In genomic region chr1:154502066-154502741, GRCh38 we compare ENCODE assay signal across 8 cellular contexts. TPM values are rescaled to one million over a fixed set of nuclear protein-coding genes. Genes with fewer than 3 reads are reported as not detected.
A peak's percentile ranks its signal among the peaks of the same experiment; 100 is the strongest.
DNase-seq lines count a peak whose midpoint lies in the region; ATAC-seq, FAIRE-seq and TF ChIP-seq lines count a peak whose summit lies in the region.

Gene SHE (minus strand): TSS chr1:154502412. CDS start chr1:154502026, 386 bp downstream.
Gene TDRD10 (plus strand): TSS chr1:154502219. CDS start chr1:154506904, 4,685 bp downstream.

- peak within 1 kb of the TSS; percentile 89 for H3K9ac ChIP-seq in endothelial cell of umbilical vein (replicated peaks; ENCODE audit: extremely low read depth, insufficient read depth, low read length)

- peak; percentile 61 for TF ChIP-seq POLR2A in endothelial cell of umbilical vein (IDR thresholded peaks at IDR 0.05; ENCODE audit: low read depth, low read length)

- peak within 1 kb of the TSS; percentile 73 to 99 (median 88) for H3K4me3 ChIP-seq in endothelial cell of umbilical vein (replicated peaks in 1 of 3; ENCODE audit: insufficient read depth in 1 of 3, low read depth in 1 of 3, low read length in 3 of 3)

- H3K9me3 Mint-ChIP-seq in naive B cell: peaks cover 0 to 16% (median 6%) of the 10 kb centered on the region in 7 donors

- FAIRE-seq in endothelial cell of umbilical vein (lab: Jason Lieb, UNC): no peak

- no peaks in the 10 kb centered on the region for H4K20me1 ChIP-seq in endothelial cell of umbilical vein (replicated peaks; ENCODE audit: control insufficient read depth, extremely low read depth, insufficient read depth, low read length)

- peak within 1 kb of the TSS in 2 of 6 donors; percentile 30 to 62 for H3K27ac Mint-ChIP-seq in naive B cell

- peaks cover 34% of the 10 kb centered on the region for H3K79me2 ChIP-seq in endothelial cell of umbilical vein (ENCODE audit: control insufficient read depth, insufficient read depth, low read length)

- H3K4me1 Mint-ChIP-seq in naive B cell: peaks cover 6 to 16% (median 9%) of the 10 kb centered on the region in 3 donors

- no peaks in the 10 kb centered on the region for H3K9me3 ChIP-seq in endothelial cell of umbilical vein (replicated peaks; ENCODE audit: control insufficient read depth, insufficient read depth, low read length)

- POLR2A ChIA-PET in endothelial cell of umbilical vein (lab: Charles Lee): interaction anchor here (0.5 to 2.9 kb wide), 2 partner anchors 17 to 1437 kb away, joined by 4 to 12 read pairs; no protein-coding TSS in a partner anchor

- peak; percentile 5 for DNase-seq in stimulated activated CD4-positive, alpha-beta T cell treated with anti-CD3 and anti-CD28 coated beads, Interleukin-12 subunit alpha, Interleukin-12 subunit beta, amount 100 ng/mL, for 4 hours
- no peak for DNase-seq in stimulated activated CD4-positive, alpha-beta T cell treated with anti-CD3 and anti-CD28 coated beads, Interleukin-1b, Interleukin-23, amount 100 ng/mL, for 48 hours
- DNase-seq in endothelial cell of umbilical vein (ENCODE audit: low read depth, low spot score) (peak; percentile 63), naive B cell (peak; percentile 18), Kasumi-1 (lab: John Stamatoyannopoulos, UW) (no peak), OCI-M2 (lab: John Stamatoyannopoulos, UW; ENCODE audit: unreplicated experiment) (no peak), GM19238 (ENCODE audit: insufficient read length, low spot score) (no peak)

- H3K27ac ChIP-seq in endothelial cell of umbilical vein (ENCODE audit: insufficient read depth, low read depth, low read length): peak within 1 kb of the TSS; percentile 74

- TF ChIP-seq CTCF in endothelial cell of umbilical vein (IDR thresholded peaks at IDR 0.05; ENCODE audit: extremely low read depth in 1 of 2, insufficient read depth in 1 of 2, low read depth in 1 of 2, low read length in 2 of 2): no peak

- dilution Hi-C loops in endothelial cell of umbilical vein (cut with MboI; ENCODE audit: extremely low pct_ligation_motif_present, low sequenced_read_pairs): no loop called here

- peaks cover 0 to 9% of the 10 kb centered on the region in 2 donors for H3K36me3 Mint-ChIP-seq in naive B cell

- ATAC-seq in naive B cell (ENCODE audit: low read depth in 2 of 2): peak; percentile 62 to 67
- no peak for ATAC-seq in GM18907 (IDR thresholded peaks at IDR 0.05; ENCODE audit: unreplicated experiment)

- H3K9me1 ChIP-seq in endothelial cell of umbilical vein (replicated peaks; ENCODE audit: control insufficient read depth, extremely low read depth, insufficient read depth, low read length): no peaks in the 10 kb centered on the region

- no TSS peak for BruUV-seq in endothelial cell of umbilical vein (replicated peaks; lab: Mats Ljungman, UMichigan)

- no peaks in the 10 kb centered on the region for H3K27me3 ChIP-seq in endothelial cell of umbilical vein (ENCODE audit: control insufficient read depth in 2 of 2, insufficient read depth in 2 of 2, low read length in 2 of 2)

- peak within 1 kb of the TSS; percentile 91 for H2AFZ ChIP-seq in endothelial cell of umbilical vein (ENCODE audit: low read depth, low read length)

- intact Hi-C loops in endothelial cell of umbilical vein (cut with micrococcal nuclease): no loop called here

- peak within 1 kb of the TSS; percentile 95 for H3K4me2 ChIP-seq in endothelial cell of umbilical vein (ENCODE audit: insufficient read depth, low read length)

- CTCF ChIA-PET in endothelial cell of umbilical vein (lab: Charles Lee): interaction anchor here (1.0 to 4.6 kb wide), 4 partner anchors 17 to 44 kb away, joined by 3 to 40 read pairs (median 8); no protein-coding TSS in a partner anchor

- no peaks in the 10 kb centered on the region for H3K36me3 ChIP-seq in endothelial cell of umbilical vein (ENCODE audit: control insufficient read depth in 2 of 2, extremely low read depth in 1 of 2, insufficient read depth in 2 of 2, low read length in 2 of 2)

- H3K4me1 ChIP-seq in endothelial cell of umbilical vein (ENCODE audit: control insufficient read depth, extremely low read depth, insufficient read depth, low read length): peaks cover 27% of the 10 kb centered on the region

- peaks cover 29 to 59% (median 43%) of the 10 kb centered on the region in 3 donors for H3K27me3 Mint-ChIP-seq in naive B cell

- H3K4me3 Mint-ChIP-seq in naive B cell: peak within 1 kb of the TSS; percentile 7 to 87 (median 78)

TF ChIP-seq in endothelial cell of umbilical vein, 7 proteins besides CTCF, POLR2A, EP300 and RAD21:
- TF ChIP-seq POLR2AphosphoS5 (IDR thresholded peaks at IDR 0.05; ENCODE audit: insufficient read depth, low read depth, low read length) (peak; percentile 63), JUN (IDR thresholded peaks at IDR 0.05; ENCODE audit: borderline replicate concordance, insufficient read depth, insufficient read length, low read depth) (no peak), GATA2 (IDR thresholded peaks at IDR 0.05; ENCODE audit: insufficient read depth, insufficient read length, low read depth, low read length) (no peak)

RNA-seq across cellular contexts. Expression of gene SHE, which starts in this region (rescaled TPM):
- 43.4 and 52.7 TPM in 2 replicates for total RNA-seq in endothelial cell of umbilical vein
- polyA plus RNA-seq in endothelial cell of umbilical vein (30.1 and 30.4 TPM in 2 replicates), naive B cell (ENCODE audit: low read depth in 6 of 6) (not detected)
- 27.9 and 28.0 TPM in 2 replicates for polyA plus RNA-seq in endothelial cell of umbilical vein (2011; cell fraction: cytosol; rRNA removed)
- 39.9 and 41.9 TPM in 2 replicates for polyA plus RNA-seq in endothelial cell of umbilical vein (2011; cell fraction: nucleus; rRNA removed)
- polyA plus RNA-seq in endothelial cell of umbilical vein (2012): 25.6 and 28.4 TPM in 2 replicates
- polyA minus RNA-seq in endothelial cell of umbilical vein: 38.2 and 41.5 TPM in 2 replicates
- polyA minus RNA-seq in endothelial cell of umbilical vein (2011; cell fraction: cytosol; rRNA and poly(A)+ RNA removed): not detected
- polyA minus RNA-seq in endothelial cell of umbilical vein (2011; cell fraction: nucleus; rRNA and poly(A)+ RNA removed): 19.3 and 26.1 TPM in 2 replicates

RNA-seq across cellular contexts. Expression of gene TDRD10, which starts in this region (rescaled TPM):
- total RNA-seq in endothelial cell of umbilical vein: 3.9 and 6.1 TPM in 2 replicates
- polyA plus RNA-seq in endothelial cell of umbilical vein (8.6 and 9.1 TPM in 2 replicates), naive B cell (ENCODE audit: low read depth in 6 of 6) (not detected)
- polyA plus RNA-seq in endothelial cell of umbilical vein (2011; cell fraction: cytosol; rRNA removed): 4.1 and 5.6 TPM in 2 replicates
- polyA plus RNA-seq in endothelial cell of umbilical vein (2011; cell fraction: nucleus; rRNA removed): 38.4 and 42.2 TPM in 2 replicates
- 3.0 TPM in 2 replicates for polyA plus RNA-seq in endothelial cell of umbilical vein (2012)
- polyA minus RNA-seq in endothelial cell of umbilical vein: 4.4 and 7.1 TPM in 2 replicates
- not detected for polyA minus RNA-seq in endothelial cell of umbilical vein (2011; cell fraction: cytosol; rRNA and poly(A)+ RNA removed)
- 7.3 and 8.2 TPM in 2 replicates for polyA minus RNA-seq in endothelial cell of umbilical vein (2011; cell fraction: nucleus; rRNA and poly(A)+ RNA removed)

Comparison
In these comparisons a context has a peak if more than half of its experiments do, and no peak if none do; other contexts are left out.
1. RNA of gene SHE (polyA plus RNA-seq): 25.6 to 41.9 TPM in endothelial cell of umbilical vein; not detected in naive B cell; every median in the first group is over 10 times any median in the second.
2. DNase-seq: peak in stimulated activated CD4-positive, alpha-beta T cell treated with anti-CD3 and anti-CD28 coated beads, Interleukin-12 subunit alpha, Interleukin-12 subunit beta, amount 100 ng/mL, for 4 hours (single experiment) and endothelial cell of umbilical vein (single experiment); none in stimulated activated CD4-positive, alpha-beta T cell treated with anti-CD3 and anti-CD28 coated beads, Interleukin-1b, Interleukin-23, amount 100 ng/mL, for 48 hours (single experiment), Kasumi-1 (0 of 2), OCI-M2 (single experiment) and GM19238 (single experiment).
3. Peak in DNase-seq and ATAC-seq in naive B cell; RNA of the genes that start here not detected or under 1 TPM.